In the genomic region with DNA sequence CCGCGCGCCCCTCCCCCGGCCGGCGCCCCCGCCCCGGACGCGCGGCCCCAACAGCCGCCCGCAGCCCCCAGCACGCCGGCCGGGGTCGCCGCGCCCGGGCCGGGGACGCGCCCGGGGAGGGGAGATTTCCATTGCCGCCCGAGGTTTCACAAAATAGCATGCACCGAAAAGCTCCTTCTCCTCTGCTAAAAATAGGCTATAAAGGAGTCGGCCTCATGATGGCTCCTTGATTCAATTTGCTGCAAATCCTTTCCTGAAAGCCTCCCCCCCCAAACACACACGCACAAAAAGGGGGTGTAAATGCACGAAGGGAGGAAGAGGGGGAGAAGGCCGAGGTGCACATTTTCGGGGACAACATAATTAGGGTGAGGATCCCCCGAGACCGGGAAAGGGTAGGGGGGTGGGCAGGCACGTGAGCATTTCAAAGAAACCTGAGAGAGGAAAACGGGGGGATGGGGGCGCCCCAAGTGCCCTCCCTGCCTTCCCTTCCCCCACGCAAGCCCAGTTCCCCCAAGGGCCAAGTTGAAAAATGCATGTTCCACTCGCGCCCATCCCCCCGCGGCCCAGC, we compare ENCODE assay signal across 8 cellular contexts. TPM values are rescaled to one million over a fixed set of nuclear protein-coding genes. Genes with fewer than 3 reads are reported as not detected.
DNase-seq lines count a peak whose midpoint lies in the region; ATAC-seq and TF ChIP-seq lines count a peak whose summit lies in the region.

No MANE protein-coding gene starts in this region.

- TF ChIP-seq CTCF in nephron (IDR thresholded peaks at IDR 0.05; ENCODE audit: unreplicated experiment in 3 of 3): no peak

- no peaks in the 10 kb centered on the region for H3K9me3 Mint-ChIP-seq in activated T-cell treated with anti-CD3 and anti-CD28 coated beads, Interleukin-2, amount 50 U/mL, for 4 hours
- H3K9me3 Mint-ChIP-seq in nephron: no peaks in the 10 kb centered on the region

- peaks cover 12% of the 10 kb centered on the region for H3K36me3 Mint-ChIP-seq in activated T-cell treated with anti-CD3 and anti-CD28 coated beads, Interleukin-2, amount 50 U/mL, for 4 hours (ENCODE audit: insufficient read depth)
- H3K36me3 Mint-ChIP-seq in nephron (ENCODE audit: low read depth): peaks cover 17% of the 10 kb centered on the region

- peak; percentile 23 for DNase-seq in activated CD4-positive, alpha-beta T cell treated with anti-CD3 and anti-CD28 coated beads for 1 hour
- DNase-seq in activated CD4-positive, alpha-beta T cell treated with anti-CD3 and anti-CD28 coated beads for 4 hours: no peak
- DNase-seq in NCI-H1092 treated with DMSO at 0.1 percent for 48 hours (lab: John Stamatoyannopoulos, UW): peak; percentile 53
- no peak for DNase-seq in activated T-cell treated with anti-CD3 and anti-CD28 coated beads, Interleukin-2, amount 50 U/mL, for 4 hours
- DNase-seq in fibroblast of peridontal ligament (ENCODE audit: extremely low read depth): peak; percentile 52
- peak; percentile 61 for DNase-seq in ureter (ENCODE audit: low spot score)

- peak overlapping the region; percentile 90 for H3K4me3 Mint-ChIP-seq in activated T-cell treated with anti-CD3 and anti-CD28 coated beads, Interleukin-2, amount 50 U/mL, for 4 hours
- H3K4me3 Mint-ChIP-seq in nephron: peak overlapping the region; percentile 99 to 100 (median 99)

- peak; percentile 1 to 8 for ATAC-seq in activated T-cell treated with anti-CD3 and anti-CD28 coated beads, Interleukin-2, amount 50 U/mL, for 4 hours
- ATAC-seq in GM21390 (IDR thresholded peaks at IDR 0.05; ENCODE audit: unreplicated experiment): no peak

- peak overlapping the region; percentile 96 to 100 (median 100) for H3K27ac Mint-ChIP-seq in nephron

- H3K27me3 Mint-ChIP-seq in activated T-cell treated with anti-CD3 and anti-CD28 coated beads, Interleukin-2, amount 50 U/mL, for 4 hours (ENCODE audit: low read depth): no peaks in the 10 kb centered on the region
- no peaks in the 10 kb centered on the region for H3K27me3 Mint-ChIP-seq in nephron (ENCODE audit: low read depth)

- H3K4me1 Mint-ChIP-seq in activated T-cell treated with anti-CD3 and anti-CD28 coated beads, Interleukin-2, amount 50 U/mL, for 4 hours (ENCODE audit: low read depth): peaks cover 61% of the 10 kb centered on the region
- peaks cover 42% of the 10 kb centered on the region for H3K4me1 Mint-ChIP-seq in nephron

RNA-seq across cellular contexts. Expression of gene TBL1XR1, which starts 0.7 kb away (rescaled TPM):
- 100 to 1,000 TPM; 141 to 161 (median 154) TPM for total RNA-seq in activated T-cell treated with anti-CD3 and anti-CD28 coated beads, Interleukin-2, amount 50 U/mL, for 4 hours
- total RNA-seq in ureter: 181 TPM

Comparison
In these comparisons a context has a peak if more than half of its experiments do, and no peak if none do; other contexts are left out.
1. DNase-seq: peak in activated CD4-positive, alpha-beta T cell treated with anti-CD3 and anti-CD28 coated beads for 1 hour (single experiment), NCI-H1092 treated with DMSO at 0.1 percent for 48 hours (single experiment), fibroblast of peridontal ligament (single experiment) and ureter (single experiment); none in activated CD4-positive, alpha-beta T cell treated with anti-CD3 and anti-CD28 coated beads for 4 hours (0 of 2) and activated T-cell treated with anti-CD3 and anti-CD28 coated beads, Interleukin-2, amount 50 U/mL, for 4 hours (single experiment).